In genomic region chr20:59242714-59243626, GRCh38 we compare ENCODE assay signal across 18 cellular contexts. TPM values are rescaled to one million over a fixed set of nuclear protein-coding genes. Genes with fewer than 3 reads are reported as not detected.
DNase-seq lines count a peak whose midpoint lies in the region; ATAC-seq lines count a peak whose summit lies in the region.
"Had no signal": no experiment of that assay in that cellular context is flagged by ENCODE, and none has a peak within 500 bp of the region (broad histone marks: within the 10 kb centered on the region; RNA-seq: fewer than 3 reads in every experiment).

No MANE protein-coding gene starts in this region.

- H3K14ac ChIP-seq in trophoblast cell (ENCODE audit: low read length) = no peak overlapping the region

- H4K12ac ChIP-seq in trophoblast cell (ENCODE audit: low read depth, low read length) = no peak overlapping the region

- peak; percentile 86 for ATAC-seq in activated CD8-positive, alpha-beta memory T cell treated with anti-CD3 and anti-CD28 coated beads, Interleukin-2, amount 10 ng/mL, durations not matched to agents 7 days and 5 days
- ATAC-seq in HG03108 (IDR thresholded peaks at IDR 0.05; ENCODE audit: unreplicated experiment) (no peak), HG03378 (IDR thresholded peaks at IDR 0.05; ENCODE audit: unreplicated experiment) (no peak)
- ATAC-seq: foreskin keratinocyte had no signal

- H3K4me3 ChIP-seq in trophoblast cell (ENCODE audit: low read depth, low read length) = no peak overlapping the region

- peaks cover 0 to 7% of the 10 kb centered on the region in 2 experiments for H3K4me1 ChIP-seq in trophoblast cell (ENCODE audit: control insufficient read depth in 1 of 2, insufficient read depth in 2 of 2, low read length in 2 of 2)
- H3K4me1 ChIP-seq: foreskin keratinocyte had no signal

- WGBS in trophoblast cell (ENCODE audit: extremely low coverage, insufficient coverage, insufficient read length) = no CpG with 5 or more reads among the region's 10 CpGs

- no peak overlapping the region for H3K18ac ChIP-seq in trophoblast cell (ENCODE audit: low read length)

- H3K9me3 ChIP-seq in trophoblast cell (ENCODE audit: insufficient read depth, low read depth, low read length) = no peaks in the 10 kb centered on the region

- peak overlapping the region; percentile 49 for H3K27ac Mint-ChIP-seq in activated CD8-positive, alpha-beta memory T cell treated with anti-CD3 and anti-CD28 coated beads, Interleukin-2, amount 10 ng/mL, durations not matched to agents 7 days and 5 days
- peak overlapping the region; percentile 54 for H3K27ac Mint-ChIP-seq in activated CD4-positive, alpha-beta memory T cell treated with anti-CD3 and anti-CD28 coated beads for 36 hours
- H3K27ac Mint-ChIP-seq: activated B cell treated with CpG ODN at 0.5 μM for 24 hours, IgD-negative memory B cell, nephron progenitor cell had no signal

- peaks cover 22% of the 10 kb centered on the region for H3K36me3 Mint-ChIP-seq in activated CD8-positive, alpha-beta memory T cell treated with anti-CD3 and anti-CD28 coated beads, Interleukin-2, amount 10 ng/mL, durations not matched to agents 7 days and 5 days
- peaks cover 13% of the 10 kb centered on the region for H3K36me3 Mint-ChIP-seq in activated CD4-positive, alpha-beta memory T cell treated with anti-CD3 and anti-CD28 coated beads for 36 hours

- intact Hi-C loops in activated CD4-positive, alpha-beta memory T cell treated with anti-CD3 and anti-CD28 coated beads for 36 hours (cut with micrococcal nuclease) = no loop called here

- H2AK5ac ChIP-seq in trophoblast cell (ENCODE audit: low read length) = no peak overlapping the region

- no peaks in the 10 kb centered on the region for H3K79me1 ChIP-seq in trophoblast cell (ENCODE audit: low read length)

- H3K4me2 ChIP-seq in trophoblast cell (ENCODE audit: low read length) = no peak overlapping the region

- no peaks in the 10 kb centered on the region for H3K9me3 Mint-ChIP-seq in activated CD8-positive, alpha-beta memory T cell treated with anti-CD3 and anti-CD28 coated beads, Interleukin-2, amount 10 ng/mL, durations not matched to agents 7 days and 5 days (ENCODE audit: low read depth)
- H3K9me3 Mint-ChIP-seq in activated CD4-positive, alpha-beta memory T cell treated with anti-CD3 and anti-CD28 coated beads for 36 hours = no peaks in the 10 kb centered on the region
- H3K9me3 Mint-ChIP-seq: activated B cell treated with CpG ODN at 0.5 μM for 24 hours, IgD-negative memory B cell had no signal

- no peaks in the 10 kb centered on the region for H3K36me3 ChIP-seq in trophoblast cell (ENCODE audit: control insufficient read depth in 1 of 2, insufficient read depth in 2 of 2, low read length in 2 of 2)
- H3K36me3 ChIP-seq: brain microvascular endothelial cell had no signal

- no peak overlapping the region for H4K91ac ChIP-seq in trophoblast cell (ENCODE audit: low read depth, low read length)

- H2BK12ac ChIP-seq in trophoblast cell (ENCODE audit: low read length) = no peak overlapping the region

- no peak overlapping the region for H3K9ac ChIP-seq in trophoblast cell (ENCODE audit: low read length)

- H3K23ac ChIP-seq in trophoblast cell (ENCODE audit: low read length) = no peak overlapping the region

- no peak overlapping the region for H3K4me3 Mint-ChIP-seq in activated CD8-positive, alpha-beta memory T cell treated with anti-CD3 and anti-CD28 coated beads, Interleukin-2, amount 10 ng/mL, durations not matched to agents 7 days and 5 days
- no peak overlapping the region for H3K4me3 Mint-ChIP-seq in activated CD4-positive, alpha-beta memory T cell treated with anti-CD3 and anti-CD28 coated beads for 36 hours
- H3K4me3 Mint-ChIP-seq: activated B cell treated with CpG ODN at 0.5 μM for 24 hours, IgD-negative memory B cell, nephron progenitor cell had no signal

- peaks cover 13% of the 10 kb centered on the region for H3K27me3 Mint-ChIP-seq in activated CD8-positive, alpha-beta memory T cell treated with anti-CD3 and anti-CD28 coated beads, Interleukin-2, amount 10 ng/mL, durations not matched to agents 7 days and 5 days
- no peaks in the 10 kb centered on the region for H3K27me3 Mint-ChIP-seq in activated CD4-positive, alpha-beta memory T cell treated with anti-CD3 and anti-CD28 coated beads for 36 hours
- H3K27me3 Mint-ChIP-seq: activated B cell treated with CpG ODN at 0.5 μM for 24 hours, IgD-negative memory B cell had no signal

- H3K79me2 ChIP-seq in trophoblast cell (ENCODE audit: control insufficient read depth, insufficient read depth, low read length, poor library complexity) = no peaks in the 10 kb centered on the region

- CTCF ChIA-PET in activated CD8-positive, alpha-beta memory T cell treated with anti-CD3 and anti-CD28 coated beads, Interleukin-2, amount 10 ng/mL, durations not matched to agents 7 days and 5 days (lab: Charles Lee) = no interaction called here
- CTCF ChIA-PET in activated CD4-positive, alpha-beta memory T cell treated with anti-CD3 and anti-CD28 coated beads for 36 hours (lab: Charles Lee) = interaction anchor here (1.3 kb wide), 1 partner anchor 11 kb away, joined by 4 read pairs; no protein-coding TSS in a partner anchor

- H2BK120ac ChIP-seq in trophoblast cell (ENCODE audit: insufficient read depth, low read length, poor library complexity) = no peak overlapping the region

- H2BK5ac ChIP-seq in trophoblast cell (ENCODE audit: low read depth, low read length, poor library complexity) = no peak overlapping the region

- H3K27me3 ChIP-seq in trophoblast cell (ENCODE audit: insufficient read depth, low read length) = no peaks in the 10 kb centered on the region
- H3K27me3 ChIP-seq: brain microvascular endothelial cell had no signal

- POLR2A ChIA-PET in activated CD4-positive, alpha-beta memory T cell treated with anti-CD3 and anti-CD28 coated beads for 36 hours (lab: Charles Lee) = no interaction called here

- DNase-seq in activated CD8-positive, alpha-beta memory T cell treated with anti-CD3 and anti-CD28 coated beads, Interleukin-2, amount 10 ng/mL, durations not matched to agents 7 days and 5 days = peak; percentile 71
- no peak for DNase-seq in activated CD8-positive, alpha-beta memory T cell treated with anti-CD3 and anti-CD28 coated beads, Interleukin-2, amount 50 U/mL, for 48 hours
- peak; percentile 7 for DNase-seq in ELR (ENCODE audit: low read depth)
- peak; percentile 60 for DNase-seq in activated CD4-positive, alpha-beta memory T cell treated with anti-CD3 and anti-CD28 coated beads for 36 hours
- DNase-seq in trophoblast cell = peak; percentile 50 to 93
- DNase-seq in substantia nigra (lab: John Stamatoyannopoulos, UW) = no peak
- DNase-seq: activated B cell treated with CpG ODN at 0.5 μM for 24 hours, brain microvascular endothelial cell, DMS 273 treated with DMSO at 0.1 percent for 48 hours, foreskin keratinocyte, NCI-H1417 treated with DMSO at 0.1 percent for 48 hours, NCI-H226, nephron progenitor cell, OCI-M1 had no signal

- H3K4ac ChIP-seq in trophoblast cell (ENCODE audit: low read depth, low read length) = no peak overlapping the region

- peaks cover 9% of the 10 kb centered on the region for H3K4me1 Mint-ChIP-seq in activated CD8-positive, alpha-beta memory T cell treated with anti-CD3 and anti-CD28 coated beads, Interleukin-2, amount 10 ng/mL, durations not matched to agents 7 days and 5 days
- H3K4me1 Mint-ChIP-seq in activated CD4-positive, alpha-beta memory T cell treated with anti-CD3 and anti-CD28 coated beads for 36 hours (ENCODE audit: low read depth) = peaks cover 22% of the 10 kb centered on the region
- H3K4me1 Mint-ChIP-seq: activated B cell treated with CpG ODN at 0.5 μM for 24 hours, IgD-negative memory B cell had no signal

- H2AFZ ChIP-seq in trophoblast cell (ENCODE audit: insufficient read depth, low read length, poor library complexity) = no peak overlapping the region

- H3K27ac ChIP-seq in trophoblast cell (ENCODE audit: low read depth, low read length) (no peak overlapping the region), substantia nigra (ENCODE audit: low read depth, low read length, poor library complexity, severe bottlenecking) (no peak overlapping the region)
- H3K27ac ChIP-seq: brain microvascular endothelial cell, foreskin keratinocyte had no signal

- H4K8ac ChIP-seq in trophoblast cell (ENCODE audit: low read depth, low read length) = no peak overlapping the region

RNA-seq across cellular contexts. Expression of gene EDN3, which starts 57.4 kb away (rescaled TPM):
- not detected for total RNA-seq in activated CD8-positive, alpha-beta memory T cell treated with anti-CD3 and anti-CD28 coated beads, Interleukin-2, amount 10 ng/mL, durations not matched to agents 7 days and 5 days
- under 1 TPM in 1 of 2 experiments, not detected in 1; 0.10 TPM for total RNA-seq in activated CD4-positive, alpha-beta memory T cell treated with anti-CD3 and anti-CD28 coated beads for 36 hours
- polyA plus RNA-seq in trophoblast cell (2013) = not detected in 2 replicates
- total RNA-seq: activated B cell treated with CpG ODN at 0.5 μM for 24 hours, foreskin keratinocyte had no signal
- polyA plus RNA-seq: foreskin keratinocyte, IgD-negative memory B cell, liver had no signal

Comparison
In these comparisons a context has a peak if more than half of its experiments do, and no peak if none do; other contexts are left out.
1. DNase-seq: peak in activated CD8-positive, alpha-beta memory T cell treated with anti-CD3 and anti-CD28 coated beads, Interleukin-2, amount 10 ng/mL, durations not matched to agents 7 days and 5 days (single experiment), ELR (single experiment), activated CD4-positive, alpha-beta memory T cell treated with anti-CD3 and anti-CD28 coated beads for 36 hours (single experiment) and trophoblast cell (2 of 2); none in activated CD8-positive, alpha-beta memory T cell treated with anti-CD3 and anti-CD28 coated beads, Interleukin-2, amount 50 U/mL, for 48 hours (single experiment) and substantia nigra (0 of 49).